ENCODE assay signal across 8 cellular contexts in genomic region chr6:35731736-35732532, GRCh38. TPM values are rescaled to one million over a fixed set of nuclear protein-coding genes. Genes with fewer than 3 reads are reported as not detected.
DNase-seq lines count a peak whose midpoint lies in the region; ATAC-seq and TF ChIP-seq lines count a peak whose summit lies in the region.

No MANE protein-coding gene starts in this region.

- H3K36me3 Mint-ChIP-seq in GM23338 (ENCODE audit: low read depth), result no peaks in the 10 kb centered on the region; the same call in 2 of the 3 replicates

- H3K9me3 ChIP-seq in adipocyte (ENCODE audit: control insufficient read depth, low read length) (no peaks in the 10 kb centered on the region), transverse colon (no peaks in the 10 kb centered on the region)

- peak overlapping the region; percentile 89 for H3K4me2 ChIP-seq in GM23338

- DNase-seq in G401 (ENCODE audit: low spot score) (peak; percentile 84), GM23338 (ENCODE audit: low spot score) (peak; percentile 97), M059J (ENCODE audit: low read depth) (peak; percentile 89), SW 1271 (lab: John Stamatoyannopoulos, UW) (peak; percentile 77 to 86), adipocyte (ENCODE audit: low read depth) (peak; percentile 96), cardiac septum (ENCODE audit: low spot score) (peak; percentile 99), pons (ENCODE audit: low spot score) (peak; percentile 73), transverse colon (peak; percentile 99)

- TF ChIP-seq POLR2A in transverse colon (IDR thresholded peaks at IDR 0.05), result peak; percentile 65

- peaks cover 30% of the 10 kb centered on the region for H3F3A ChIP-seq in GM23338 (replicated peaks; ENCODE audit: low read depth)

- no peaks in the 10 kb centered on the region for H3K9me3 Mint-ChIP-seq in GM23338

- H2AFZ ChIP-seq in GM23338, result peak overlapping the region; percentile 89

- ATAC-seq in GM23338, result peak; percentile 36

- H3K79me2 ChIP-seq in GM23338 (replicated peaks; ENCODE audit: insufficient read depth), result no peaks in the 10 kb centered on the region

- intact Hi-C loops in cardiac septum (cut with DNase I), result loop anchor here (1.0 kb wide), 1 partner anchor 131 kb away; no protein-coding TSS in a partner anchor
- intact Hi-C loops in transverse colon (cut with DNase I; ENCODE audit: low total_unique reads), result loop anchor here (1.0 kb wide), 1 partner anchor 130 kb away; no protein-coding TSS in a partner anchor

- peak overlapping the region; percentile 81 for H3K4me3 Mint-ChIP-seq in GM23338

- TF ChIP-seq CTCF in GM23338 (conservative IDR thresholded peaks at IDR 0.05; ENCODE audit: low read depth in 2 of 2), result 0 out of 4 replicates have a peak, but pooled peaks of 1 of the 2 experiments have one; percentile 12
- TF ChIP-seq CTCF in transverse colon (IDR thresholded peaks at IDR 0.05), result peak in 2 of 5 experiments; percentile 8 to 16

- peaks cover 37% of the 10 kb centered on the region for H3K4me1 ChIP-seq in GM23338 (ENCODE audit: insufficient read depth)
- H3K4me1 ChIP-seq in adipocyte (ENCODE audit: control insufficient read depth, insufficient read depth, low read length), result peaks cover 46% of the 10 kb centered on the region
- peaks cover 57 to 89% (median 78%) of the 10 kb centered on the region in 4 donors for H3K4me1 ChIP-seq in transverse colon

- H3K9ac ChIP-seq in adipocyte (ENCODE audit: low read length), result peak overlapping the region; percentile 91

- peak overlapping the region; percentile 94 for H3K27ac Mint-ChIP-seq in GM23338

- H4K20me1 ChIP-seq in GM23338 (replicated peaks; ENCODE audit: insufficient read depth), result no peaks in the 10 kb centered on the region

- in situ Hi-C loops in G401 (cut with HindIII; ENCODE audit: low sequenced_read_pairs), result no loop called here
- in situ Hi-C loops in transverse colon (cut with MboI; ENCODE audit: low pct_ligation_motif_present in 1 of 4, low pct_unique_long_range_greater_than_20kb in 1 of 4, low sequenced_read_pairs in 3 of 4), result loop anchor here in 3 of 4 donors (5.0 to 25.0 kb wide), 4 partner anchors 40 to 395 kb away; partner anchors contain the start of gene PPARD (in 1 of the 3)

- H3K27ac ChIP-seq in GM23338 (ENCODE audit: low read depth) (peak overlapping the region; percentile 99), transverse colon (peak overlapping the region; percentile 99 to 100 (median 100))

- H3K9me2 ChIP-seq in GM23338 (ENCODE audit: insufficient read depth), result no peaks in the 10 kb centered on the region

- H3K36me3 ChIP-seq in GM23338 (ENCODE audit: insufficient read depth) (no peaks in the 10 kb centered on the region; the same call in 1 of the 2 replicates), adipocyte (ENCODE audit: control insufficient read depth, insufficient read depth, low read length, severe bottlenecking) (no peaks in the 10 kb centered on the region), transverse colon (no peaks in the 10 kb centered on the region)

- peaks cover 21% of the 10 kb centered on the region for H3K27me3 Mint-ChIP-seq in GM23338 (ENCODE audit: insufficient read depth, low read depth, poor library complexity)

- peak; percentile 99 for TF ChIP-seq EP300 in transverse colon (IDR thresholded peaks at IDR 0.05; ENCODE audit: low read depth)

- H3K27me3 ChIP-seq in GM23338 (ENCODE audit: insufficient read depth), result peaks cover 4% of the 10 kb centered on the region
- H3K27me3 ChIP-seq in adipocyte (replicated peaks; ENCODE audit: control insufficient read depth, insufficient read depth, low read length), result no peaks in the 10 kb centered on the region
- H3K27me3 ChIP-seq in transverse colon, result no peaks in the 10 kb centered on the region

- WGBS in transverse colon (ENCODE audit: low coverage in 1 of 2), 2 donors, result 0 to 1% methylated on average over 8 to 33 of the region's 61 CpGs

- H3K4me3 ChIP-seq in GM23338, result peak overlapping the region; percentile 92
- peak overlapping the region; percentile 72 for H3K4me3 ChIP-seq in adipocyte (ENCODE audit: low read length)
- peak overlapping the region; percentile 50 to 63 (median 56) for H3K4me3 ChIP-seq in transverse colon

- peaks cover 41% of the 10 kb centered on the region for H3K4me1 Mint-ChIP-seq in GM23338

TF ChIP-seq in GM23338, 12 proteins besides CTCF, POLR2A, EP300 and RAD21:
- TF ChIP-seq JUNB (IDR thresholded peaks at IDR 0.05; ENCODE audit: unreplicated experiment) (no peak), CREB1 (CRISPR knock-in tag; IDR thresholded peaks at IDR 0.05; ENCODE audit: low read depth) (peak; percentile 45), POLR2AphosphoS5 (IDR thresholded peaks at IDR 0.05; ENCODE audit: low read depth) (peak; percentile 57), EZH2 (IDR thresholded peaks at IDR 0.05; ENCODE audit: low read depth, unreplicated experiment) (no peak), ETS1 (IDR thresholded peaks at IDR 0.05) (peak; percentile 30), ZNF331 (CRISPR knock-in tag; IDR thresholded peaks at IDR 0.05; ENCODE audit: low read depth) (no peak)

RNA-seq across cellular contexts. Expression of gene ARMC12, which starts 4.9 kb away (rescaled TPM):
- total RNA-seq in G401 (2014; rRNA removed; shearing (Covaris generic)), result 0.68 TPM in 1 of 2 replicates, not detected in the other
- total RNA-seq in GM23338 (2014; rRNA removed; shearing (Covaris generic)), result 0.90 and 1.3 TPM in 2 replicates
- 0.94 TPM in 2 replicates for polyA plus RNA-seq in GM23338 (2016; fragmentation: Nextera tagmentation; extraction: Ambion mirVana)
- 0.22 TPM in 1 of 2 replicates, not detected in the other for total RNA-seq in M059J (2014; rRNA removed; shearing (Covaris generic))
- total RNA-seq in cardiac septum (0.22 TPM), transverse colon (1 to 10 TPM in 1 of 4 donors, under 1 TPM in 1, not detected in 2; 0.68 to 1.5 TPM)

RNA-seq across cellular contexts. Expression of gene FKBP5, which starts 43.2 kb away (rescaled TPM):
- total RNA-seq in G401 (2014; rRNA removed; shearing (Covaris generic)), result 29.4 and 33.5 TPM in 2 replicates
- 24.3 and 28.6 TPM in 2 replicates for total RNA-seq in GM23338 (2014; rRNA removed; shearing (Covaris generic))
- 17.7 and 19.8 TPM in 2 replicates for polyA plus RNA-seq in GM23338 (2016; fragmentation: Nextera tagmentation; extraction: Ambion mirVana)
- total RNA-seq in M059J (2014; rRNA removed; shearing (Covaris generic)), result 10.7 and 14.9 TPM in 2 replicates
- total RNA-seq in cardiac septum, result 29.7 TPM
- 100 to 1,000 TPM in 3 of 4 donors, 10 to 100 TPM in 1; 82.8 to 299 (median 254) TPM for total RNA-seq in transverse colon

RNA-seq across cellular contexts. Expression of gene CLPSL2, which starts 44.5 kb away (rescaled TPM):
- total RNA-seq in G401 (2014; rRNA removed; shearing (Covaris generic)), result not detected in 2 replicates
- 3.1 TPM in 1 of 2 replicates, not detected in the other for total RNA-seq in GM23338 (2014; rRNA removed; shearing (Covaris generic))
- 2.9 and 3.6 TPM in 2 replicates for polyA plus RNA-seq in GM23338 (2016; fragmentation: Nextera tagmentation; extraction: Ambion mirVana)
- not detected in 2 replicates for total RNA-seq in M059J (2014; rRNA removed; shearing (Covaris generic))
- not detected for total RNA-seq in cardiac septum
- total RNA-seq in transverse colon, result not detected

RNA-seq across cellular contexts. Expression of gene CLPSL1, which starts 48.9 kb away (rescaled TPM):
- not detected in 2 replicates for total RNA-seq in G401 (2014; rRNA removed; shearing (Covaris generic))
- not detected in 2 replicates for total RNA-seq in GM23338 (2014; rRNA removed; shearing (Covaris generic))
- 0.80 TPM in 1 of 2 replicates, not detected in the other for polyA plus RNA-seq in GM23338 (2016; fragmentation: Nextera tagmentation; extraction: Ambion mirVana)
- total RNA-seq in M059J (2014; rRNA removed; shearing (Covaris generic)), result not detected in 2 replicates
- total RNA-seq in cardiac septum (not detected), transverse colon (not detected)

Comparison
In these comparisons a context has a peak if more than half of its experiments do, and no peak if none do; other contexts are left out.
1. Peak in every context shown above with its lines: DNase-seq, ATAC-seq, H3K4me3 ChIP-seq and H3K27ac ChIP-seq.